10 cellular contexts compared by ENCODE assay signal in genomic region chr15:59170295-59170881, GRCh38. TPM values are rescaled to one million over a fixed set of nuclear protein-coding genes. Genes with fewer than 3 reads are reported as not detected.
DNase-seq lines count a peak whose midpoint lies in the region; ATAC-seq and TF ChIP-seq lines count a peak whose summit lies in the region.
"Had no signal": no experiment of that assay in that cellular context is flagged by ENCODE, and none has a peak within 500 bp of the region (broad histone marks: within the 10 kb centered on the region; RNA-seq: fewer than 3 reads in every experiment).

No MANE protein-coding gene starts in this region.

- peaks cover 19% of the 10 kb centered on the region for H3K36me3 Mint-ChIP-seq in activated T-helper 1 cell treated with anti-CD3 and anti-CD28 coated beads, Interleukin-12 subunit alpha, Interleukin-12 subunit beta, Interleukin-2, Interleukin-4 antibody, amounts not matched to agents 30 ng/mL and 10 ng/mL and 1 ng/mL, durations not matched to agents 14 hours and 24 hours and 36 hours (ENCODE audit: low read depth)
- H3K36me3 Mint-ChIP-seq: activated naive CD8-positive, alpha-beta T cell had no signal

- TF ChIP-seq POLR2A in stomach (IDR thresholded peaks at IDR 0.05), result no peak

- WGBS in heart right ventricle, 2 donors, result 74 to 76% methylated on average over 9 of the region's 9 CpGs
- 36 to 52% (median 46%) methylated on average over 9 of the region's 9 CpGs for WGBS in stomach, 5 donors

- DNase-seq in HK-2 (ENCODE audit: unreplicated experiment) (peak; percentile 68), UCSD-AML1 (lab: John Stamatoyannopoulos, UW; ENCODE audit: unreplicated experiment) (peak; percentile 42), heart right ventricle (peak in 1 of 2 donors; percentile 14), stomach (peak; percentile 91), NCI-H1048 (lab: John Stamatoyannopoulos, UW) (no peak), SKM-1 treated with dmso at 0.1 percent for 144 hours (lab: John Stamatoyannopoulos, UW; ENCODE audit: unreplicated experiment) (no peak), inferior parietal cortex (ENCODE audit: extremely low spot score) (no peak)
- no peak for DNase-seq in activated T-helper 1 cell treated with anti-CD3 and anti-CD28 coated beads, Interleukin-12 subunit alpha, Interleukin-12 subunit beta, Interleukin-2, Interleukin-4 antibody, amounts not matched to agents 30 ng/mL and 10 ng/mL and 1 ng/mL, durations not matched to agents 14 hours and 24 hours and 36 hours (ENCODE audit: low spot score)

- TF ChIP-seq CTCF in heart right ventricle (IDR thresholded peaks at IDR 0.05), result no peak
- TF ChIP-seq CTCF in stomach (IDR thresholded peaks at IDR 0.05), result no peak

- ATAC-seq in heart right ventricle, result peak in 7 of 8 donors; percentile 26 to 71 (median 49)

- peaks cover 35% of the 10 kb centered on the region for H3K4me1 Mint-ChIP-seq in activated T-helper 1 cell treated with anti-CD3 and anti-CD28 coated beads, Interleukin-12 subunit alpha, Interleukin-12 subunit beta, Interleukin-2, Interleukin-4 antibody, amounts not matched to agents 30 ng/mL and 10 ng/mL and 1 ng/mL, durations not matched to agents 14 hours and 24 hours and 36 hours (ENCODE audit: low read depth)

- H3K27ac Mint-ChIP-seq in activated T-helper 1 cell treated with anti-CD3 and anti-CD28 coated beads, Interleukin-12 subunit alpha, Interleukin-12 subunit beta, Interleukin-2, Interleukin-4 antibody, amounts not matched to agents 30 ng/mL and 10 ng/mL and 1 ng/mL, durations not matched to agents 14 hours and 24 hours and 36 hours, result no peak overlapping the region
- H3K27ac Mint-ChIP-seq: activated naive CD8-positive, alpha-beta T cell had no signal

- H3K27me3 ChIP-seq in heart right ventricle (no peaks in the 10 kb centered on the region), stomach (no peaks in the 10 kb centered on the region)

- H3K36me3 ChIP-seq in heart right ventricle, result peaks cover 0 to 71% (median 4%) of the 10 kb centered on the region in 9 donors
- H3K36me3 ChIP-seq in stomach, result peaks cover under 1 to 38% (median 26%) of the 10 kb centered on the region in 4 donors

- intact Hi-C loops in heart right ventricle (cut with DNase I), result loop anchor here in 7 of 10 donors (5.0 to 10.0 kb wide), 2 partner anchors 322 to 324 kb away; no protein-coding TSS in a partner anchor
- intact Hi-C loops in stomach (cut with DNase I; ENCODE audit: low total_unique reads), result no loop called here
- intact Hi-C loops in activated T-helper 1 cell treated with anti-CD3 and anti-CD28 coated beads, Interleukin-12 subunit alpha, Interleukin-12 subunit beta, Interleukin-2, Interleukin-4 antibody, amounts not matched to agents 30 ng/mL and 10 ng/mL and 1 ng/mL, durations not matched to agents 14 hours and 24 hours and 36 hours (cut with micrococcal nuclease), result no loop called here

- H3K4me3 Mint-ChIP-seq in activated T-helper 1 cell treated with anti-CD3 and anti-CD28 coated beads, Interleukin-12 subunit alpha, Interleukin-12 subunit beta, Interleukin-2, Interleukin-4 antibody, amounts not matched to agents 30 ng/mL and 10 ng/mL and 1 ng/mL, durations not matched to agents 14 hours and 24 hours and 36 hours, result no peak overlapping the region
- H3K4me3 Mint-ChIP-seq: activated naive CD8-positive, alpha-beta T cell had no signal

- H3K4me3 ChIP-seq in heart right ventricle (no peak overlapping the region), stomach (no peak overlapping the region)

- H3K4me1 ChIP-seq in heart right ventricle (peaks cover 0 to 40% (median 5%) of the 10 kb centered on the region in 9 donors), stomach (peaks cover 19 to 46% (median 32%) of the 10 kb centered on the region in 4 donors)

- no peaks in the 10 kb centered on the region for H3K9me3 Mint-ChIP-seq in activated T-helper 1 cell treated with anti-CD3 and anti-CD28 coated beads, Interleukin-12 subunit alpha, Interleukin-12 subunit beta, Interleukin-2, Interleukin-4 antibody, amounts not matched to agents 30 ng/mL and 10 ng/mL and 1 ng/mL, durations not matched to agents 14 hours and 24 hours and 36 hours

- H3K27ac ChIP-seq in heart right ventricle (peak overlapping the region in 3 of 10 donors; percentile 67 to 84 (median 69)), stomach (peak overlapping the region; percentile 46 to 86 (median 70))
- H3K27ac ChIP-seq: HL-60 had no signal

- TF ChIP-seq EP300 in stomach (IDR thresholded peaks at IDR 0.05), result no peak

- H3K27me3 Mint-ChIP-seq in activated T-helper 1 cell treated with anti-CD3 and anti-CD28 coated beads, Interleukin-12 subunit alpha, Interleukin-12 subunit beta, Interleukin-2, Interleukin-4 antibody, amounts not matched to agents 30 ng/mL and 10 ng/mL and 1 ng/mL, durations not matched to agents 14 hours and 24 hours and 36 hours (ENCODE audit: insufficient read depth), result no peaks in the 10 kb centered on the region

- peaks cover 0 to 3% (median 0%) of the 10 kb centered on the region in 11 donors for H3K9me3 ChIP-seq in heart right ventricle
- no peaks in the 10 kb centered on the region for H3K9me3 ChIP-seq in stomach

RNA-seq across cellular contexts. Expression of gene LDHAL6B, which starts 36.3 kb away (rescaled TPM):
- total RNA-seq in heart right ventricle, result not detected
- not detected for polyA plus RNA-seq in heart right ventricle
- total RNA-seq in stomach, result not detected
- not detected for polyA plus RNA-seq in stomach
- not detected in 2 replicates for total RNA-seq in activated T-helper 1 cell treated with anti-CD3 and anti-CD28 coated beads, Interleukin-12 subunit alpha, Interleukin-12 subunit beta, Interleukin-2, Interleukin-4 antibody, amounts not matched to agents 30 ng/mL and 10 ng/mL and 1 ng/mL, durations not matched to agents 14 hours and 24 hours and 36 hours

Comparison
In these comparisons a context has a peak if more than half of its experiments do, and no peak if none do; other contexts are left out.
1. DNase-seq: peak in HK-2 (single experiment), UCSD-AML1 (single experiment) and stomach (single experiment); none in NCI-H1048 (single experiment), SKM-1 treated with dmso at 0.1 percent for 144 hours (single experiment), activated T-helper 1 cell treated with anti-CD3 and anti-CD28 coated beads, Interleukin-12 subunit alpha, Interleukin-12 subunit beta, Interleukin-2, Interleukin-4 antibody, amounts not matched to agents 30 ng/mL and 10 ng/mL and 1 ng/mL, durations not matched to agents 14 hours and 24 hours and 36 hours (single experiment) and inferior parietal cortex (single experiment).
2. intact Hi-C loops: an anchor here in heart right ventricle (5.0 to 10.0 kb wide); none called in stomach and activated T-helper 1 cell treated with anti-CD3 and anti-CD28 coated beads, Interleukin-12 subunit alpha, Interleukin-12 subunit beta, Interleukin-2, Interleukin-4 antibody, amounts not matched to agents 30 ng/mL and 10 ng/mL and 1 ng/mL, durations not matched to agents 14 hours and 24 hours and 36 hours.